1 cellular context compared by ENCODE assay signal in genomic region chr10:59047957-59048618, GRCh38.
TF ChIP-seq lines count a peak whose summit lies in the region.

No MANE protein-coding gene starts in this region.

TF ChIP-seq in GM12878, 131 proteins besides CTCF, POLR2A, EP300 and RAD21 (continued from another document and continues in another):
- no peak for TF ChIP-seq IRF3 (IDR thresholded peaks at IDR 0.05)
- peak; percentile 99 for TF ChIP-seq NFIC (IDR thresholded peaks at IDR 0.05; ENCODE audit: low read depth, low read length)
- TF ChIP-seq CBX5 (IDR thresholded peaks at IDR 0.05; ENCODE audit: low read depth) = peak; percentile 80
- no peak for TF ChIP-seq YBX1 (IDR thresholded peaks at IDR 0.05)
- no peak; the same call in 1 of the 2 replicates for TF ChIP-seq NKRF (conservative IDR thresholded peaks at IDR 0.05)
- no peak; the same call in 1 of the 2 replicates for TF ChIP-seq SMC3 (IDR thresholded peaks at IDR 0.05; ENCODE audit: borderline replicate concordance, low read length)
- peak; percentile 94; the same call in 1 of the 2 replicates for TF ChIP-seq MTA3 (IDR thresholded peaks at IDR 0.05; ENCODE audit: borderline replicate concordance, low read length)
- TF ChIP-seq NR2C1 (IDR thresholded peaks at IDR 0.05) = no peak
- TF ChIP-seq NFYA (IDR thresholded peaks at IDR 0.05; ENCODE audit: borderline replicate concordance, low read depth, low read length) = no peak
- TF ChIP-seq SREBF2 (IDR thresholded peaks at IDR 0.05; ENCODE audit: low read length) = no peak
- TF ChIP-seq BRCA1 (IDR thresholded peaks at IDR 0.05; ENCODE audit: low read depth, low read length) = no peak
- peak; percentile 95 for TF ChIP-seq SPI1 (IDR thresholded peaks at IDR 0.05; ENCODE audit: borderline replicate concordance, insufficient read depth, low read depth, low read length)
- no peak for TF ChIP-seq SREBF1 (IDR thresholded peaks at IDR 0.05; ENCODE audit: low read length)
- TF ChIP-seq REST (IDR thresholded peaks at IDR 0.05; ENCODE audit: low read depth, low read length) = no peak
- no peak for TF ChIP-seq WRNIP1 (IDR thresholded peaks at IDR 0.05; ENCODE audit: borderline replicate concordance, low read depth, low read length)
- peak; percentile 57; the same call in 1 of the 2 replicates for TF ChIP-seq MXI1 (IDR thresholded peaks at IDR 0.05; ENCODE audit: low read depth, low read length)
- TF ChIP-seq PAX5 (IDR thresholded peaks at IDR 0.05; ENCODE audit: borderline replicate concordance, low read depth, low read length) = peak; percentile 72
- peak; percentile 81 for TF ChIP-seq NR2F1 (conservative IDR thresholded peaks at IDR 0.05)
- TF ChIP-seq POLR2AphosphoS5 (IDR thresholded peaks at IDR 0.05; ENCODE audit: low read length) = no peak
- TF ChIP-seq PBX3 (IDR thresholded peaks at IDR 0.05; ENCODE audit: insufficient replicate concordance, low read depth, low read length) = no peak
- TF ChIP-seq EED (IDR thresholded peaks at IDR 0.05; ENCODE audit: low read depth) = peak; percentile 97
- TF ChIP-seq GABPA (IDR thresholded peaks at IDR 0.05; ENCODE audit: low read depth) = peak; percentile 48; the same call in 1 of the 2 replicates
- TF ChIP-seq PAX8 (IDR thresholded peaks at IDR 0.05) = no peak
- no peak for TF ChIP-seq E2F8 (IDR thresholded peaks at IDR 0.05; ENCODE audit: low read depth, partially characterized antibody)
- peak; percentile 99 for TF ChIP-seq DPF2 (IDR thresholded peaks at IDR 0.05)
- TF ChIP-seq SRF (IDR thresholded peaks at IDR 0.05; ENCODE audit: low read depth in 2 of 2, low read length in 2 of 2) = 0 out of 4 replicates have a peak, but pooled peaks of 1 of the 2 experiments have one; percentile 16
- TF ChIP-seq STAT1 (conservative IDR thresholded peaks at IDR 0.05) = no peak
- TF ChIP-seq BCLAF1 (IDR thresholded peaks at IDR 0.05) = no peak
- peak; percentile 86 for TF ChIP-seq PKNOX1 (IDR thresholded peaks at IDR 0.05)
- TF ChIP-seq ATF2 (IDR thresholded peaks at IDR 0.05; ENCODE audit: low read length) = peak; percentile 95
- peak; percentile 74 for TF ChIP-seq ZNF384 (IDR thresholded peaks at IDR 0.05; ENCODE audit: borderline replicate concordance, low read depth, low read length)
- peak; percentile 98 for TF ChIP-seq FOXM1 (IDR thresholded peaks at IDR 0.05; ENCODE audit: low read depth, low read length)
- TF ChIP-seq BCL11A (IDR thresholded peaks at IDR 0.05; ENCODE audit: low read depth, low read length) = peak; percentile 92
- TF ChIP-seq ZNF274 (IDR thresholded peaks at IDR 0.05; ENCODE audit: insufficient read depth, insufficient read length) = no peak
- TF ChIP-seq IRF5 (IDR thresholded peaks at IDR 0.05; ENCODE audit: borderline replicate concordance) = no peak
- TF ChIP-seq ZBTB11 (CRISPR knock-in tag; IDR thresholded peaks at IDR 0.05) = no peak
- peak; percentile 83 for TF ChIP-seq RUNX3 (IDR thresholded peaks at IDR 0.05; ENCODE audit: low read length)
- TF ChIP-seq MTA2 (IDR thresholded peaks at IDR 0.05; ENCODE audit: low read depth) = peak; percentile 99
